1 cellular context compared by ENCODE assay signal in the genomic region with DNA sequence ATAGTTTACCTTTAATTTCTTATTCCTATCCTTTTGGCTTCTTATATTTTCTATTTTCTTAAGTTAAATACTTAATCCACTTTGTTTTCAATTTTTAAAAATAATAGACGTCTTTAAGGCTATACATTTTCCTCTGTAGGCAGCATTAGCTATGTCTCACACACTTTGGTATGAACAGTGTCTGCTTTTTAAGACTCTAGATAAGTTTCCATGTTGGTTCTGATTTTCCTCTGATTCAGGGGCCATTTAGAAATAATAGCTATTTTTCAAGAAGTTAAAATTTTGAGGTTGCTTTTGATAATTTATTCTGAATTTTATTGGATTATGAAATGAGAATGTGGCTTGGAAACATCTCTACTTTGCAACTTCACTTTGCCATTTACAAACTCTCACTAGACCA.
TF ChIP-seq lines count a peak whose summit lies in the region.

No MANE protein-coding gene starts in this region.

TF ChIP-seq in A549, 52 proteins besides CTCF, POLR2A, EP300 and RAD21:
- TF ChIP-seq, protein P1, sequence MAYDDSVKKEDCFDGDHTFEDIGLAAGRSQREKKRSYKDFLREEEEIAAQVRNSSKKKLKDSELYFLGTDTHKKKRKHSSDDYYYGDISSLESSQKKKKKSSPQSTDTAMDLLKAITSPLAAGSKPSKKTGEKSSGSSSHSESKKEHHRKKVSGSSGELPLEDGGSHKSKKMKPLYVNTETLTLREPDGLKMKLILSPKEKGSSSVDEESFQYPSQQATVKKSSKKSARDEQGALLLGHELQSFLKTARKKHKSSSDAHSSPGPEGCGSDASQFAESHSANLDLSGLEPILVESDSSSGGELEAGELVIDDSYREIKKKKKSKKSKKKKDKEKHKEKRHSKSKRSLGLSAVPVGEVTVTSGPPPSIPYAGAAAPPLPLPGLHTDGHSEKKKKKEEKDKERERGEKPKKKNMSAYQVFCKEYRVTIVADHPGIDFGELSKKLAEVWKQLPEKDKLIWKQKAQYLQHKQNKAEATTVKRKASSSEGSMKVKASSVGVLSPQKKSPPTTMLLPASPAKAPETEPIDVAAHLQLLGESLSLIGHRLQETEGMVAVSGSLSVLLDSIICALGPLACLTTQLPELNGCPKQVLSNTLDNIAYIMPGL (CRISPR knock-in tag; IDR thresholded peaks at IDR 0.05; ENCODE audit: borderline replicate concordance) = 0 out of 2 replicates have a peak, but pooled peaks have one; percentile 22
- no peak for TF ChIP-seq NPAS2 (CRISPR knock-in tag; IDR thresholded peaks at IDR 0.05; ENCODE audit: borderline replicate concordance)
